8 cellular contexts compared by ENCODE assay signal in genomic region chr19:48955308-48955958, GRCh38. TPM values are rescaled to one million over a fixed set of nuclear protein-coding genes. Genes with fewer than 3 reads are reported as not detected.
A peak's percentile ranks its signal among the peaks of the same experiment; 100 is the strongest.
DNase-seq lines count a peak whose midpoint lies in the region; ATAC-seq, FAIRE-seq and TF ChIP-seq lines count a peak whose summit lies in the region.

No MANE protein-coding gene starts in this region.

- TF ChIP-seq CTCF in 22Rv1 (IDR thresholded peaks at IDR 0.05) (no peak), bronchial epithelial cell (IDR thresholded peaks at IDR 0.05; ENCODE audit: insufficient read depth, low read length, severe bottlenecking) (no peak)

- peak; percentile 12 for ATAC-seq in HG02970 (IDR thresholded peaks at IDR 0.05; ENCODE audit: low FRiP score, unreplicated experiment)
- ATAC-seq in GM21825 (IDR thresholded peaks at IDR 0.05; ENCODE audit: unreplicated experiment) = no peak

- H3K27me3 ChIP-seq in bronchial epithelial cell (ENCODE audit: control insufficient read depth, insufficient read depth, low read length) = no peaks in the 10 kb centered on the region
- no peaks in the 10 kb centered on the region for H3K27me3 ChIP-seq in mucosa of stomach (ENCODE audit: control insufficient read depth, insufficient read depth, low read length)

- H3K36me3 ChIP-seq in bronchial epithelial cell (ENCODE audit: control insufficient read depth, insufficient read depth, low read length) (peaks cover 2% of the 10 kb centered on the region), mucosa of stomach (ENCODE audit: control insufficient read depth, insufficient read depth, low read length) (no peaks in the 10 kb centered on the region)

- no peak for FAIRE-seq in bronchial epithelial cell (lab: Jason Lieb, UNC)

- H3K4me1 ChIP-seq in mucosa of stomach (ENCODE audit: control insufficient read depth, insufficient read depth, low read length) = peaks cover 32% of the 10 kb centered on the region

- no peak for DNase-seq in bronchial epithelial cell (ENCODE audit: low read depth)
- no peak for DNase-seq in DMS79 treated with DMSO at 0.1 percent for 48 hours (lab: John Stamatoyannopoulos, UW)
- DNase-seq in NCI-H1436 treated with DMSO at 0.1 percent for 48 hours (lab: John Stamatoyannopoulos, UW) = no peak
- DNase-seq in NK-92 (lab: John Stamatoyannopoulos, UW; ENCODE audit: unreplicated experiment) = no peak

- peak overlapping the region; percentile 94 for H3K9ac ChIP-seq in mucosa of stomach (ENCODE audit: low read length)

- H3K9me3 ChIP-seq in mucosa of stomach (ENCODE audit: control insufficient read depth, low read length) = no peaks in the 10 kb centered on the region

- peak overlapping the region; percentile 79 for H3K27ac ChIP-seq in 22Rv1

- H3K4me3 ChIP-seq in bronchial epithelial cell (ENCODE audit: low read depth, low read length) (peak overlapping the region; percentile 73), mucosa of stomach (ENCODE audit: low read length) (peak overlapping the region; percentile 97)

RNA-seq across cellular contexts. Expression of gene BAX, which starts 0.8 kb away (rescaled TPM):
- 64.8 and 68.2 TPM in 2 replicates for total RNA-seq in bronchial epithelial cell

RNA-seq across cellular contexts. Expression of gene FTL, which starts 9.7 kb away (rescaled TPM):
- 787 and 1,701 TPM in 2 replicates for total RNA-seq in bronchial epithelial cell

RNA-seq across cellular contexts. Expression of gene DHDH, which starts 21.9 kb away (rescaled TPM):
- total RNA-seq in bronchial epithelial cell = 9.2 and 10.8 TPM in 2 replicates

RNA-seq across cellular contexts. Expression of gene GYS1, which starts 37.7 kb away (rescaled TPM):
- total RNA-seq in bronchial epithelial cell = 25.5 and 28.9 TPM in 2 replicates

RNA-seq across cellular contexts. Expression of gene RUVBL2, which starts 38.3 kb away (rescaled TPM):
- total RNA-seq in bronchial epithelial cell = 154 and 267 TPM in 2 replicates
